Comparison of ENCODE assay signal across 8 cellular contexts in genomic region chr14:90697577-90698206, GRCh38.
A peak's percentile ranks its signal among the peaks of the same experiment; 100 is the strongest.
DNase-seq lines count a peak whose midpoint lies in the region; ATAC-seq, FAIRE-seq and TF ChIP-seq lines count a peak whose summit lies in the region.

No MANE protein-coding gene starts in this region.

- H3K27ac Mint-ChIP-seq in WTC11 = peak overlapping the region; percentile 31

- H3K4me3 ChIP-seq in GM12875 (ENCODE audit: low read depth, low read length) = no peak overlapping the region
- H3K4me3 ChIP-seq in cardiac fibroblast (replicated peaks in 1 of 2; ENCODE audit: low read depth in 2 of 2, low read length in 2 of 2) = no peak overlapping the region
- no peak overlapping the region for H3K4me3 ChIP-seq in kidney (ENCODE audit: low read length in 2 of 2)

- no peak overlapping the region for H3K27ac ChIP-seq in kidney (ENCODE audit: low read depth in 2 of 2, low read length in 2 of 2)

- H3K4me3 Mint-ChIP-seq in WTC11 = no peak overlapping the region

- peaks cover 9 to 11% of the 10 kb centered on the region in 2 donors for H3K4me1 ChIP-seq in kidney (ENCODE audit: control insufficient read depth in 1 of 2, insufficient read depth in 1 of 2, low read depth in 1 of 2, low read length in 2 of 2)

- DNase-seq in NCI-H2196 treated with DMSO at 0.1 percent for 48 hours (lab: John Stamatoyannopoulos, UW; ENCODE audit: unreplicated experiment) = peak; percentile 34
- DNase-seq in WTC11 (ENCODE audit: low spot score) = peak; percentile 87
- DNase-seq in cardiac fibroblast (ENCODE audit: low read depth in 2 of 2) = peak; percentile 83 to 87
- peak; percentile 85 for DNase-seq in kidney
- peak; percentile 47 to 53 for DNase-seq in stimulated activated CD4-positive, alpha-beta T cell treated with anti-CD3 and anti-CD28 coated beads, Interleukin-1b, Interleukin-23, amount 100 ng/mL, for 1 hour (ENCODE audit: low read depth in 2 of 2)

- no peak overlapping the region for H3K9ac ChIP-seq in kidney (ENCODE audit: low read length in 2 of 2)

- POLR2A ChIA-PET in WTC11 (lab: Charles Lee) = no interaction called here

- no peaks in the 10 kb centered on the region for H3K36me3 ChIP-seq in kidney (ENCODE audit: control insufficient read depth in 1 of 2, insufficient read depth in 2 of 2, low read length in 2 of 2)

- H3K9me3 ChIP-seq in kidney (ENCODE audit: control insufficient read depth in 1 of 2, low read length in 2 of 2) = no peaks in the 10 kb centered on the region

- peaks cover 14% of the 10 kb centered on the region for H3K4me1 Mint-ChIP-seq in WTC11

- no peak for FAIRE-seq in kidney (lab: Jason Lieb, UNC)

- TF ChIP-seq CTCF in GM12875 (IDR thresholded peaks at IDR 0.05; ENCODE audit: borderline replicate concordance, insufficient read depth, low read depth, low read length) = peak; percentile 94
- peak; percentile 86 for TF ChIP-seq CTCF in WTC11 (IDR thresholded peaks at IDR 0.05)
- peak; percentile 97 for TF ChIP-seq CTCF in cardiac fibroblast (IDR thresholded peaks at IDR 0.05; ENCODE audit: low read depth, low read length)
- peak; percentile 80 for TF ChIP-seq CTCF in kidney (IDR thresholded peaks at IDR 0.05; ENCODE audit: borderline replicate concordance, extremely low read depth, insufficient read depth)

- no peaks in the 10 kb centered on the region for H3K9me3 Mint-ChIP-seq in WTC11

- intact Hi-C loops in kidney (cut with DNase I) = loop anchor here (10.0 kb wide), 1 partner anchor 293 kb away; no protein-coding TSS in a partner anchor

- CTCF ChIA-PET in WTC11 (lab: Charles Lee) = interaction anchor here (0.5 to 5.6 kb wide), 29 partner anchors 11 to 421 kb away, joined by 3 to 50 read pairs (median 4); partner anchors contain the start of gene CALM1

- no peaks in the 10 kb centered on the region for H3K36me3 Mint-ChIP-seq in WTC11

- ATAC-seq in HG02973 (IDR thresholded peaks at IDR 0.05; ENCODE audit: unreplicated experiment) (peak; percentile 70), WTC11 (peak; percentile 93), HG03025 (IDR thresholded peaks at IDR 0.05; ENCODE audit: low FRiP score, unreplicated experiment) (no peak)

- H3K27me3 Mint-ChIP-seq in WTC11 (ENCODE audit: low read depth) = no peaks in the 10 kb centered on the region

TF ChIP-seq in WTC11, 78 proteins besides CTCF, POLR2A, EP300 and RAD21:
- TF ChIP-seq ERG (CRISPR knock-in tag; IDR thresholded peaks at IDR 0.05) (peak; percentile 40; the same call in 1 of the 2 replicates), TEAD1 (CRISPR knock-in tag; IDR thresholded peaks at IDR 0.05) (0 out of 2 replicates have a peak, but pooled peaks have one; percentile 38), E2F4 (CRISPR knock-in tag; IDR thresholded peaks at IDR 0.05; ENCODE audit: borderline replicate concordance, low read depth) (no peak), GABPB1 (CRISPR knock-in tag; IDR thresholded peaks at IDR 0.05) (peak; percentile 54; the same call in 1 of the 2 replicates), MAX (CRISPR knock-in tag; IDR thresholded peaks at IDR 0.05) (peak; percentile 34; the same call in 1 of the 2 replicates), STAT6 (CRISPR knock-in tag; conservative IDR thresholded peaks at IDR 0.05; ENCODE audit: low read depth) (no peak)
TF ChIP-seq in WTC11: peak in this region for 4.

Comparison
In these comparisons a context has a peak if more than half of its experiments do, and no peak if none do; other contexts are left out.
1. DNase-seq: peak in every context shown above with its lines; median percentile 87 in WTC11; 85 in cardiac fibroblast; 85 in kidney; 50 in stimulated activated CD4-positive, alpha-beta T cell treated with anti-CD3 and anti-CD28 coated beads, Interleukin-1b, Interleukin-23, amount 100 ng/mL, for 1 hour; 34 in NCI-H2196 treated with DMSO at 0.1 percent for 48 hours.